Comparison of ENCODE assay signal across 8 cellular contexts in the genomic region with DNA sequence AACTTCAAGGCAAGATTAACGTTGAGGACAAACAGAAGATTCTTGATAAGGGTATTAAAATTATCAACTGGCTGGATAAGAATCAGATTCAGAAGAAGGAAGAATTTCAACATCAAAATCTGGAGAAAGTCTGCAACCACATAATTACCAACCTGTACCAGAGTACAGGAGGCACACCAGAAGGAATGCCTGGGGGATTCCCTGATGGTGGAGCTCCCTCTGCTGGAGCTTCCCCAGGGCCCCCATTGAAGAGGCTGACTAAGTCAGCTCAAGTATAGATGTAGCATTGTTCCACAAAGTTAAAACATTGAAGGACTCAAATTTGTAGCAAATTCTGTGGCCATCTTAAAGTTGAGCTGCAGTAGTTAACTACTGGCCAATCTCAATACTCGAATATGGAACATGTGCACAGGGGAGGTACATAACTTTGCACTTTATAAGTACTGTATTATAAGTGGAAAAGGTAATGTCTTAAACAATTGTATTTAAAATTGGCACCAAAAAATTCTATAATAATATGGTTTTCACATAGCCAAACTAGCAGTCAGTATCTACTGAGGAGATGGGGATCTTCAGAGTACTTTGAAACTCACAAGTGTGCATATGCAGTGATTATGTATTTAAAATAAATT.
DNase-seq lines count a peak whose midpoint lies in the region; ATAC-seq and TF ChIP-seq lines count a peak whose summit lies in the region.

No MANE protein-coding gene starts in this region.

- TF ChIP-seq POLR2A in upper lobe of left lung (IDR thresholded peaks at IDR 0.05), result no peak

- no peaks in the 10 kb centered on the region for H3K4me1 ChIP-seq in upper lobe of left lung

- ATAC-seq in GM18498 (IDR thresholded peaks at IDR 0.05; ENCODE audit: unreplicated experiment), result peak; percentile 88
- peak; percentile 79 for ATAC-seq in HG02884 (IDR thresholded peaks at IDR 0.05; ENCODE audit: unreplicated experiment)
- ATAC-seq in left ventricle myocardium superior, result no peak
- ATAC-seq in upper lobe of left lung (ENCODE audit: low FRiP score in 2 of 2), result no peak

- POLR2A ChIA-PET in AG04449 (lab: Yijun Ruan, JAX), result no interaction called here
- POLR2A ChIA-PET in RWPE1 (lab: Yijun Ruan, JAX; ENCODE audit: low non-redundant PET), result no interaction called here

- H3K27ac ChIP-seq in RWPE1 (no peak overlapping the region), upper lobe of left lung (no peak overlapping the region)

- DNase-seq in AG04449 (ENCODE audit: low read depth, low spot score), result no peak
- DNase-seq in RWPE1 (ENCODE audit: low spot score), result peak; percentile 51
- peak; percentile 30 for DNase-seq in left ventricle myocardium superior
- DNase-seq in upper lobe of left lung, result no peak
- DNase-seq in SKM-1 (lab: John Stamatoyannopoulos, UW; ENCODE audit: unreplicated experiment), result no peak
- DNase-seq in central memory CD4-positive, alpha-beta T cell, result no peak

- CTCF ChIA-PET in AG04449 (lab: Yijun Ruan, JAX), result interaction anchor here (0.9 to 5.3 kb wide), 30 partner anchors 12 to 372 kb away, joined by 3 to 55 read pairs (median 5); partner anchors contain the start of gene CHSY3
- CTCF ChIA-PET in RWPE1 (lab: Yijun Ruan, JAX), result interaction anchor here (0.6 to 1.2 kb wide), 5 partner anchors 15 to 576 kb away, joined by 3 to 4 read pairs (median 4); no protein-coding TSS in a partner anchor

- intact Hi-C loops in left ventricle myocardium superior (cut with micrococcal nuclease), result no loop called here

- H3K4me3 ChIP-seq in AG04449 (ENCODE audit: low read depth, low read length), result no peak overlapping the region
- H3K4me3 ChIP-seq in upper lobe of left lung, result no peak overlapping the region

- peak; percentile 81 for TF ChIP-seq CTCF in AG04449 (IDR thresholded peaks at IDR 0.05; ENCODE audit: insufficient read depth, low read length, missing control alignments)
- no peak; the same call in 1 of the 2 replicates for TF ChIP-seq CTCF in RWPE1 (conservative IDR thresholded peaks at IDR 0.05; ENCODE audit: low read depth)
- TF ChIP-seq CTCF in upper lobe of left lung (IDR thresholded peaks at IDR 0.05), result peak in 2 of 6 experiments; percentile 21 to 32

- WGBS in upper lobe of left lung, 2 donors, result 60 to 90% methylated on average over 2 of the region's 2 CpGs

- TF ChIP-seq EP300 in upper lobe of left lung (IDR thresholded peaks at IDR 0.05), result no peak

- H3K36me3 ChIP-seq in upper lobe of left lung, result no peaks in the 10 kb centered on the region

- no peaks in the 10 kb centered on the region for H3K9me3 ChIP-seq in upper lobe of left lung

- no peaks in the 10 kb centered on the region for H3K27me3 ChIP-seq in upper lobe of left lung

Comparison
In these comparisons a context has a peak if more than half of its experiments do, and no peak if none do; other contexts are left out.
1. DNase-seq: peak in RWPE1 (single experiment) and left ventricle myocardium superior (single experiment); none in AG04449 (single experiment), upper lobe of left lung (0 of 2), SKM-1 (single experiment) and central memory CD4-positive, alpha-beta T cell (single experiment).
2. ATAC-seq: peak in GM18498 (single experiment) and HG02884 (single experiment); none in left ventricle myocardium superior (single experiment) and upper lobe of left lung (0 of 2).